ENCODE assay signal across 1 cellular context in genomic region chr11:33695051-33695566, GRCh38.
TF ChIP-seq lines count a peak whose summit lies in the region.

No MANE protein-coding gene starts in this region.

TF ChIP-seq in HepG2, 621 proteins besides CTCF, POLR2A, EP300 and RAD21 (continued from another document and continues in another):
- TF ChIP-seq, protein P1, sequence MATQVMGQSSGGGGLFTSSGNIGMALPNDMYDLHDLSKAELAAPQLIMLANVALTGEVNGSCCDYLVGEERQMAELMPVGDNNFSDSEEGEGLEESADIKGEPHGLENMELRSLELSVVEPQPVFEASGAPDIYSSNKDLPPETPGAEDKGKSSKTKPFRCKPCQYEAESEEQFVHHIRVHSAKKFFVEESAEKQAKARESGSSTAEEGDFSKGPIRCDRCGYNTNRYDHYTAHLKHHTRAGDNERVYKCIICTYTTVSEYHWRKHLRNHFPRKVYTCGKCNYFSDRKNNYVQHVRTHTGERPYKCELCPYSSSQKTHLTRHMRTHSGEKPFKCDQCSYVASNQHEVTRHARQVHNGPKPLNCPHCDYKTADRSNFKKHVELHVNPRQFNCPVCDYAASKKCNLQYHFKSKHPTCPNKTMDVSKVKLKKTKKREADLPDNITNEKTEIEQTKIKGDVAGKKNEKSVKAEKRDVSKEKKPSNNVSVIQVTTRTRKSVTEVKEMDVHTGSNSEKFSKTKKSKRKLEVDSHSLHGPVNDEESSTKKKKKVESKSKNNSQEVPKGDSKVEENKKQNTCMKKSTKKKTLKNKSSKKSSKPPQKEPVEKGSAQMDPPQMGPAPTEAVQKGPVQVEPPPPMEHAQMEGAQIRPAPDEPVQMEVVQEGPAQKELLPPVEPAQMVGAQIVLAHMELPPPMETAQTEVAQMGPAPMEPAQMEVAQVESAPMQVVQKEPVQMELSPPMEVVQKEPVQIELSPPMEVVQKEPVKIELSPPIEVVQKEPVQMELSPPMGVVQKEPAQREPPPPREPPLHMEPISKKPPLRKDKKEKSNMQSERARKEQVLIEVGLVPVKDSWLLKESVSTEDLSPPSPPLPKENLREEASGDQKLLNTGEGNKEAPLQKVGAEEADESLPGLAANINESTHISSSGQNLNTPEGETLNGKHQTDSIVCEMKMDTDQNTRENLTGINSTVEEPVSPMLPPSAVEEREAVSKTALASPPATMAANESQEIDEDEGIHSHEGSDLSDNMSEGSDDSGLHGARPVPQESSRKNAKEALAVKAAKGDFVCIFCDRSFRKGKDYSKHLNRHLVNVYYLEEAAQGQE (IDR thresholded peaks at IDR 0.05; ENCODE audit: borderline replicate concordance in 1 of 2, low read depth in 1 of 2, low read length in 2 of 2), result 0 out of 4 replicates have a peak, but pooled peaks of 1 of the 2 experiments have one; percentile 4
- no peak for TF ChIP-seq ZSCAN29 (CRISPR knock-in tag; conservative IDR thresholded peaks at IDR 0.05)
- no peak for TF ChIP-seq ZNF124 (CRISPR knock-in tag; IDR thresholded peaks at IDR 0.05)
- TF ChIP-seq ZNF703 (CRISPR knock-in tag; IDR thresholded peaks at IDR 0.05; ENCODE audit: borderline replicate concordance), result no peak
- no peak for TF ChIP-seq HES4 (CRISPR knock-in tag; IDR thresholded peaks at IDR 0.05; ENCODE audit: borderline replicate concordance)
- TF ChIP-seq TMF1 (CRISPR knock-in tag; IDR thresholded peaks at IDR 0.05; ENCODE audit: low read depth), result no peak
- TF ChIP-seq BRD4 (CRISPR knock-in tag; IDR thresholded peaks at IDR 0.05), result no peak
- TF ChIP-seq DNMT3B (CRISPR knock-in tag; conservative IDR thresholded peaks at IDR 0.05), result no peak
- TF ChIP-seq HNF4A (CRISPR knock-in tag; IDR thresholded peaks at IDR 0.05), result peak; percentile 25; the same call in 1 of the 2 replicates
- TF ChIP-seq SALL1 (CRISPR knock-in tag; IDR thresholded peaks at IDR 0.05), result peak; percentile 29; the same call in 1 of the 2 replicates
- TF ChIP-seq CEBPB (IDR thresholded peaks at IDR 0.05; ENCODE audit: borderline replicate concordance, low read depth, low read length), result no peak
- TF ChIP-seq TEAD3 (CRISPR knock-in tag; optimal IDR thresholded peaks at IDR 0.05; ENCODE audit: borderline replicate concordance), result peak; percentile 24
- no peak for TF ChIP-seq KLF12 (CRISPR knock-in tag; IDR thresholded peaks at IDR 0.05; ENCODE audit: borderline replicate concordance)
- TF ChIP-seq CREB1 (IDR thresholded peaks at IDR 0.05), result no peak
- 0 out of 2 replicates have a peak, but pooled peaks have one; percentile 14 for TF ChIP-seq CREB1 (CRISPR knock-in tag; IDR thresholded peaks at IDR 0.05)
- TF ChIP-seq GLI4 (CRISPR knock-in tag; IDR thresholded peaks at IDR 0.05; ENCODE audit: borderline replicate concordance), result no peak
- TF ChIP-seq TBP (CRISPR knock-in tag; IDR thresholded peaks at IDR 0.05), result no peak
- TF ChIP-seq NR0B2 (CRISPR knock-in tag; IDR thresholded peaks at IDR 0.05), result no peak
- TF ChIP-seq IRF9 (CRISPR knock-in tag; IDR thresholded peaks at IDR 0.05; ENCODE audit: borderline replicate concordance), result no peak
- TF ChIP-seq ZGPAT (CRISPR knock-in tag; IDR thresholded peaks at IDR 0.05), result no peak
- TF ChIP-seq HDAC1 (CRISPR knock-in tag; IDR thresholded peaks at IDR 0.05), result 0 out of 2 replicates have a peak, but pooled peaks have one; percentile 34
- no peak for TF ChIP-seq ATRX (CRISPR knock-in tag; IDR thresholded peaks at IDR 0.05; ENCODE audit: borderline replicate concordance)
- no peak for TF ChIP-seq U2AF1 (optimal IDR thresholded peaks at IDR 0.05; ENCODE audit: low read depth, low read length)
- peak; percentile 51; the same call in 1 of the 2 replicates for TF ChIP-seq RXRB (CRISPR knock-in tag; IDR thresholded peaks at IDR 0.05; ENCODE audit: borderline replicate concordance)
- 0 out of 2 replicates have a peak, but pooled peaks have one; percentile 29 for TF ChIP-seq NFIC (IDR thresholded peaks at IDR 0.05; ENCODE audit: low read length)
- no peak for TF ChIP-seq ZNF350 (CRISPR knock-in tag; IDR thresholded peaks at IDR 0.05; ENCODE audit: borderline replicate concordance, low read depth)
- TF ChIP-seq ZBED4 (CRISPR knock-in tag; IDR thresholded peaks at IDR 0.05; ENCODE audit: borderline replicate concordance), result no peak
- 0 out of 2 replicates have a peak, but pooled peaks have one; percentile 24 for TF ChIP-seq PHF8 (CRISPR knock-in tag; IDR thresholded peaks at IDR 0.05)
- TF ChIP-seq KAT2B (IDR thresholded peaks at IDR 0.05; ENCODE audit: borderline replicate concordance, low read depth, low read length), result peak; percentile 99
- no peak for TF ChIP-seq ZNF605 (CRISPR knock-in tag; IDR thresholded peaks at IDR 0.05)
- TF ChIP-seq HMGXB4 (CRISPR knock-in tag; IDR thresholded peaks at IDR 0.05; ENCODE audit: borderline replicate concordance in 1 of 2, low read depth in 1 of 2), result no peak
- no peak for TF ChIP-seq ZNF530 (CRISPR knock-in tag; IDR thresholded peaks at IDR 0.05; ENCODE audit: low read depth)
- no peak for TF ChIP-seq SRSF4 (IDR thresholded peaks at IDR 0.05; ENCODE audit: low read depth, low read length, poor library complexity, severe bottlenecking)
- no peak for TF ChIP-seq ZMYM2 (CRISPR knock-in tag; IDR thresholded peaks at IDR 0.05)
- TF ChIP-seq, protein P2, sequence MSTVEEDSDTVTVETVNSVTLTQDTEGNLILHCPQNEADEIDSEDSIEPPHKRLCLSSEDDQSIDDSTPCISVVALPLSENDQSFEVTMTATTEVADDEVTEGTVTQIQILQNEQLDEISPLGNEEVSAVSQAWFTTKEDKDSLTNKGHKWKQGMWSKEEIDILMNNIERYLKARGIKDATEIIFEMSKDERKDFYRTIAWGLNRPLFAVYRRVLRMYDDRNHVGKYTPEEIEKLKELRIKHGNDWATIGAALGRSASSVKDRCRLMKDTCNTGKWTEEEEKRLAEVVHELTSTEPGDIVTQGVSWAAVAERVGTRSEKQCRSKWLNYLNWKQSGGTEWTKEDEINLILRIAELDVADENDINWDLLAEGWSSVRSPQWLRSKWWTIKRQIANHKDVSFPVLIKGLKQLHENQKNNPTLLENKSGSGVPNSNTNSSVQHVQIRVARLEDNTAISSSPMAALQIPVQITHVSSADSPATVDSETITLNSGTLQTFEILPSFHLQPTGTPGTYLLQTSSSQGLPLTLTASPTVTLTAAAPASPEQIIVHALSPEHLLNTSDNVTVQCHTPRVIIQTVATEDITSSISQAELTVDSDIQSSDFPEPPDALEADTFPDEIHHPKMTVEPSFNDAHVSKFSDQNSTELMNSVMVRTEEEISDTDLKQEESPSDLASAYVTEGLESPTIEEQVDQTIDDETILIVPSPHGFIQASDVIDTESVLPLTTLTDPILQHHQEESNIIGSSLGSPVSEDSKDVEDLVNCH (CRISPR knock-in tag; IDR thresholded peaks at IDR 0.05), result no peak
- no peak for TF ChIP-seq ZNF674 (CRISPR knock-in tag; IDR thresholded peaks at IDR 0.05; ENCODE audit: low read depth)
- TF ChIP-seq, protein P3, sequence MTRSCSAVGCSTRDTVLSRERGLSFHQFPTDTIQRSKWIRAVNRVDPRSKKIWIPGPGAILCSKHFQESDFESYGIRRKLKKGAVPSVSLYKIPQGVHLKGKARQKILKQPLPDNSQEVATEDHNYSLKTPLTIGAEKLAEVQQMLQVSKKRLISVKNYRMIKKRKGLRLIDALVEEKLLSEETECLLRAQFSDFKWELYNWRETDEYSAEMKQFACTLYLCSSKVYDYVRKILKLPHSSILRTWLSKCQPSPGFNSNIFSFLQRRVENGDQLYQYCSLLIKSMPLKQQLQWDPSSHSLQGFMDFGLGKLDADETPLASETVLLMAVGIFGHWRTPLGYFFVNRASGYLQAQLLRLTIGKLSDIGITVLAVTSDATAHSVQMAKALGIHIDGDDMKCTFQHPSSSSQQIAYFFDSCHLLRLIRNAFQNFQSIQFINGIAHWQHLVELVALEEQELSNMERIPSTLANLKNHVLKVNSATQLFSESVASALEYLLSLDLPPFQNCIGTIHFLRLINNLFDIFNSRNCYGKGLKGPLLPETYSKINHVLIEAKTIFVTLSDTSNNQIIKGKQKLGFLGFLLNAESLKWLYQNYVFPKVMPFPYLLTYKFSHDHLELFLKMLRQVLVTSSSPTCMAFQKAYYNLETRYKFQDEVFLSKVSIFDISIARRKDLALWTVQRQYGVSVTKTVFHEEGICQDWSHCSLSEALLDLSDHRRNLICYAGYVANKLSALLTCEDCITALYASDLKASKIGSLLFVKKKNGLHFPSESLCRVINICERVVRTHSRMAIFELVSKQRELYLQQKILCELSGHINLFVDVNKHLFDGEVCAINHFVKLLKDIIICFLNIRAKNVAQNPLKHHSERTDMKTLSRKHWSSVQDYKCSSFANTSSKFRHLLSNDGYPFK (CRISPR knock-in tag; IDR thresholded peaks at IDR 0.05; ENCODE audit: borderline replicate concordance), result no peak
- TF ChIP-seq YY1 (IDR thresholded peaks at IDR 0.05; ENCODE audit: insufficient read depth, insufficient replicate concordance, low read depth, low read length), result no peak
- TF ChIP-seq SMAD1 (CRISPR knock-in tag; IDR thresholded peaks at IDR 0.05; ENCODE audit: borderline replicate concordance, low read depth), result no peak
- no peak for TF ChIP-seq ZNF512B (CRISPR knock-in tag; IDR thresholded peaks at IDR 0.05; ENCODE audit: borderline replicate concordance)
